Comparison of ENCODE assay signal across 8 cellular contexts in genomic region chr17:29566473-29567361, GRCh38. TPM values are rescaled to one million over a fixed set of nuclear protein-coding genes. Genes with fewer than 3 reads are reported as not detected.
A peak's percentile ranks its signal among the peaks of the same experiment; 100 is the strongest.
DNase-seq lines count a peak whose midpoint lies in the region; ATAC-seq and TF ChIP-seq lines count a peak whose summit lies in the region.

ABHD15 (minus strand) TSS chr17:29567037; CDS start chr17:29566966, 71 bp downstream.

- H4K20me1 ChIP-seq in BLaER1 = peaks cover 35% of the 10 kb centered on the region

- ATAC-seq in GM19455 (IDR thresholded peaks at IDR 0.05; ENCODE audit: unreplicated experiment) = peak; percentile 29
- ATAC-seq in body of pancreas = peak; percentile 61
- ATAC-seq in GM18520 (IDR thresholded peaks at IDR 0.05; ENCODE audit: unreplicated experiment) = no peak

- H3K4me1 ChIP-seq in BLaER1 (peaks cover 65% of the 10 kb centered on the region), body of pancreas (peaks cover 48% of the 10 kb centered on the region)

- H3K4me2 ChIP-seq in BLaER1 = peak within 1 kb of the TSS; percentile 97

- peaks cover 29% of the 10 kb centered on the region for H3K36me3 ChIP-seq in BLaER1
- H3K36me3 ChIP-seq in MG63 = no peaks in the 10 kb centered on the region
- H3K36me3 ChIP-seq in body of pancreas (replicated peaks in 1 of 2; ENCODE audit: insufficient read depth in 1 of 2, low read depth in 2 of 2) = no peaks in the 10 kb centered on the region

- peak in 3 of 7 experiments; percentile 9 to 30 (median 18) for TF ChIP-seq CTCF in body of pancreas (IDR thresholded peaks at IDR 0.05)

- H3K27ac ChIP-seq in BLaER1 (peak within 1 kb of the TSS; percentile 96), body of pancreas (peak within 1 kb of the TSS; percentile 90 to 95 (median 92))

- H3K4me3 ChIP-seq in BLaER1 (peak within 1 kb of the TSS; percentile 84), MG63 (peak within 1 kb of the TSS; percentile 64), body of pancreas (peak within 1 kb of the TSS; percentile 29 to 30), iPS-11a (ENCODE audit: low read depth, low read length) (peak within 1 kb of the TSS; percentile 54), skeletal muscle cell (ENCODE audit: low read depth, low read length) (peak within 1 kb of the TSS; percentile 74)

- H3K27me3 ChIP-seq in BLaER1 (no peaks in the 10 kb centered on the region), MG63 (no peaks in the 10 kb centered on the region), body of pancreas (no peaks in the 10 kb centered on the region)

- no peaks in the 10 kb centered on the region for H3K9me3 ChIP-seq in BLaER1
- no peaks in the 10 kb centered on the region for H3K9me3 ChIP-seq in MG63
- no peaks in the 10 kb centered on the region for H3K9me3 ChIP-seq in body of pancreas

- DNase-seq in MG63 (peak; percentile 87), body of pancreas (peak; percentile 73 to 84 (median 81)), skeletal muscle cell (ENCODE audit: low read depth) (no peak)

- WGBS in body of pancreas, 2 donors = 0 to 2% methylated on average over 3 to 90 of the region's 97 CpGs

- H3K9ac ChIP-seq in BLaER1 = peak within 1 kb of the TSS; percentile 95

- TF ChIP-seq POLR2A in body of pancreas (IDR thresholded peaks at IDR 0.05) = peak; percentile 53 to 82 (median 70)

- intact Hi-C loops in T-helper 2 cell treated with Interferon-gamma antibody and Interleukin-4, amounts not matched to agents 100 ng/mL and 5 ng/mL, for 36 hours (cut with micrococcal nuclease) = loop anchor here (5.0 to 10.0 kb wide), 2 partner anchors 422 to 839 kb away; partner anchors contain the start of genes NEK8 and TLCD1
- intact Hi-C loops in body of pancreas (cut with DNase I) = no loop called here

RNA-seq across cellular contexts. Expression of gene ABHD15, which starts in this region (rescaled TPM):
- 7.8 and 8.9 TPM in 2 replicates for total RNA-seq in MG63 (2014; rRNA removed; shearing (Covaris generic); ENCODE audit: low replicate concordance)
- total RNA-seq in T-helper 2 cell treated with Interferon-gamma antibody and Interleukin-4, amounts not matched to agents 100 ng/mL and 5 ng/mL, for 36 hours = 17.8 and 19.5 TPM in 2 replicates
- total RNA-seq in body of pancreas = 10 to 100 TPM in 1 of 2 donors, 1 to 10 TPM in 1; 9.2 to 11.9 TPM

Comparison
In these comparisons a context has a peak if more than half of its experiments do, and no peak if none do; other contexts are left out.
1. H3K4me3 ChIP-seq: peak in every context shown above with its lines; median percentile 84 in BLaER1; 74 in skeletal muscle cell; 64 in MG63; 54 in iPS-11a; 30 in body of pancreas.